ENCODE assay signal across 27 cellular contexts in genomic region chr11:2870955-2871720, GRCh38. TPM values are rescaled to one million over a fixed set of nuclear protein-coding genes. Genes with fewer than 3 reads are reported as not detected.
DNase-seq lines count a peak whose midpoint lies in the region; ATAC-seq, FAIRE-seq and TF ChIP-seq lines count a peak whose summit lies in the region.
"Had no signal": no experiment of that assay in that cellular context is flagged by ENCODE, and none has a peak within 500 bp of the region (broad histone marks: within the 10 kb centered on the region; RNA-seq: fewer than 3 reads in every experiment).

No MANE protein-coding gene starts in this region.

- H2BK5ac ChIP-seq in H1 (ENCODE audit: low read depth, low read length) = no peak overlapping the region

- no peak for TF ChIP-seq CTCF in H1 (IDR thresholded peaks at IDR 0.05; ENCODE audit: control extremely low read depth in 1 of 3, insufficient read depth in 1 of 3, low read depth in 1 of 3, low read length in 3 of 3)

- H3K36me3 ChIP-seq in NT2/D1 (ENCODE audit: insufficient read depth, insufficient read length, low read length) = no peaks in the 10 kb centered on the region
- peaks cover 0 to 4% (median 0%) of the 10 kb centered on the region in 4 experiments; a peak in 1 of 8 replicates for H3K36me3 ChIP-seq in H1 (ENCODE audit: control insufficient read depth in 2 of 4, insufficient read depth in 4 of 4, low read length in 3 of 4)
- no peaks in the 10 kb centered on the region for H3K36me3 ChIP-seq in GM23248 (ENCODE audit: low read depth)
- H3K36me3 ChIP-seq: pancreas, right atrium auricular region, suprapubic skin had no signal

- WGBS in H1 (ENCODE audit: extremely low coverage in 1 of 2, insufficient coverage in 1 of 2, insufficient read length in 1 of 2, insufficient replicate concordance in 2 of 2, low coverage in 1 of 2, low lambda C conversion rate in 2 of 2, missing lambda C conversion rate in 1 of 2), 2 experiments = 71% methylated on average over 23 of the region's 24 CpGs; no CpG with 5 or more reads in 1 of the 2 experiments
- WGBS in GM23248 (ENCODE audit: low coverage in 1 of 2, low lambda C conversion rate in 2 of 2, missing lambda C conversion rate in 2 of 2), 2 experiments = 43 to 52% methylated on average over 23 to 24 of the region's 24 CpGs

- H2AFZ ChIP-seq in H1 (ENCODE audit: low read length) (no peak overlapping the region), GM23248 (no peak overlapping the region)

- H3K23ac ChIP-seq in H1 (ENCODE audit: insufficient read length) = no peak overlapping the region

- H2AK5ac ChIP-seq in H1 (ENCODE audit: low read depth, low read length) = no peak overlapping the region

- H3K79me2 ChIP-seq in H1 (ENCODE audit: control insufficient read depth in 1 of 2, insufficient read depth in 2 of 2, low read length in 2 of 2) (no peaks in the 10 kb centered on the region), GM23248 (ENCODE audit: insufficient read depth) (no peaks in the 10 kb centered on the region)

- peak; percentile 5 for ATAC-seq in stimulated activated effector memory CD8-positive, alpha-beta T cell treated with anti-CD3 and anti-CD28 coated beads, Interleukin-12 subunit alpha, Interleukin-12 subunit beta, amount 100 ng/mL, for 72 hours
- no peak for ATAC-seq in stimulated activated naive CD8-positive, alpha-beta T cell treated with anti-CD3 and anti-CD28 coated beads, Interleukin-15, amount 100 ng/mL, for 72 hours
- no peak for ATAC-seq in HG02970 (IDR thresholded peaks at IDR 0.05; ENCODE audit: low FRiP score, unreplicated experiment)
- ATAC-seq: activated T-cell treated with anti-CD3 and anti-CD28 coated beads, Interleukin-2, amount 50 U/mL, for 4 hours; pancreas had no signal

- H3K4me3 ChIP-seq in NT2/D1 (ENCODE audit: insufficient read length, low read depth) (no peak overlapping the region), H1 (ENCODE audit: extremely low read depth in 1 of 4, insufficient read depth in 2 of 4, low read depth in 3 of 4, low read length in 4 of 4) (no peak overlapping the region), GM23248 (no peak overlapping the region)
- H3K4me3 ChIP-seq: pancreas, right atrium auricular region, suprapubic skin had no signal

- H3K27ac Mint-ChIP-seq in stimulated activated effector memory CD8-positive, alpha-beta T cell treated with anti-CD3 and anti-CD28 coated beads, Interleukin-12 subunit alpha, Interleukin-12 subunit beta, amount 100 ng/mL, for 72 hours = no peak overlapping the region
- no peak overlapping the region for H3K27ac Mint-ChIP-seq in stimulated activated naive CD8-positive, alpha-beta T cell treated with anti-CD3 and anti-CD28 coated beads, Interleukin-15, amount 100 ng/mL, for 72 hours
- H3K27ac Mint-ChIP-seq: activated B cell treated with CpG ODN at 0.5 μM for 24 hours; CD4-positive, alpha-beta memory T cell; mesothelial cell of epicardium; naive B cell; T-helper 2 cell treated with Interferon-gamma antibody and Interleukin-4, amounts not matched to agents 5 μg/mL and 100 μg/mL, for 36 hours had no signal

- H3K23me2 ChIP-seq in H1 (ENCODE audit: low read depth, low read length) = peaks cover 2% of the 10 kb centered on the region; the same call in 1 of the 2 replicates

- peak overlapping the region; percentile 90; the same call in 1 of the 2 replicates for H2BK12ac ChIP-seq in H1 (ENCODE audit: low read depth, low read length)

- peak overlapping the region; percentile 65; the same call in 1 of the 2 replicates for H2BK15ac ChIP-seq in H1 (ENCODE audit: low read length)

- H4K91ac ChIP-seq in H1 (replicated peaks; ENCODE audit: insufficient read length, low read length) = peak overlapping the region; percentile 75

- POLR2A ChIA-PET in H1 (lab: Charles Lee; ENCODE audit: partially characterized antibody) = interaction anchor here (1.3 to 1.9 kb wide), 2 partner anchors 10 kb away, joined by 4 to 5 read pairs; no protein-coding TSS in a partner anchor

- H4K20me1 ChIP-seq in H1 (replicated peaks in 1 of 2; ENCODE audit: control insufficient read depth in 1 of 2, insufficient read depth in 2 of 2, low read length in 2 of 2) (no peaks in the 10 kb centered on the region), GM23248 (ENCODE audit: insufficient read depth) (no peaks in the 10 kb centered on the region)

- no peak overlapping the region for H4K8ac ChIP-seq in H1 (ENCODE audit: extremely low read depth, insufficient read depth, low read length)

- peaks cover 7% of the 10 kb centered on the region for H3K36me3 Mint-ChIP-seq in stimulated activated effector memory CD8-positive, alpha-beta T cell treated with anti-CD3 and anti-CD28 coated beads, Interleukin-12 subunit alpha, Interleukin-12 subunit beta, amount 100 ng/mL, for 72 hours

- peaks cover 72% of the 10 kb centered on the region for H3K27me3 ChIP-seq in NT2/D1 (ENCODE audit: insufficient read depth, insufficient read length)
- peaks cover 41 to 78% (median 64%) of the 10 kb centered on the region in 4 experiments for H3K27me3 ChIP-seq in H1 (replicated peaks in 1 of 4; ENCODE audit: control insufficient read depth in 3 of 4, extremely low read depth in 1 of 4, insufficient read depth in 3 of 4, low read length in 3 of 4)
- peaks cover 33% of the 10 kb centered on the region for H3K27me3 ChIP-seq in GM23248 (replicated peaks; ENCODE audit: insufficient read depth)
- H3K27me3 ChIP-seq: pancreas had no signal

- H3K56ac ChIP-seq in H1 (replicated peaks; ENCODE audit: insufficient read length, low read depth, low read length) = no peak overlapping the region

- peak overlapping the region; percentile 13 for H4K5ac ChIP-seq in H1 (ENCODE audit: insufficient read length, low read depth, low read length)

- H3K9ac ChIP-seq in NT2/D1 (ENCODE audit: insufficient read length, low read depth) (peak overlapping the region; percentile 9), H1 (replicated peaks in 1 of 4; ENCODE audit: extremely low read depth in 1 of 4, low read depth in 3 of 4, low read length in 3 of 4) (no peak overlapping the region), GM23248 (no peak overlapping the region)

- H3K9me2 ChIP-seq in GM23248 (ENCODE audit: insufficient read depth) = no peaks in the 10 kb centered on the region

- TF ChIP-seq RAD21 in H1 (IDR thresholded peaks at IDR 0.05 in 1 of 2, conservative IDR thresholded peaks at IDR 0.05 in 1 of 2; ENCODE audit: low read depth in 2 of 2, low read length in 2 of 2) = no peak

- no peaks in the 10 kb centered on the region for H3F3A ChIP-seq in GM23248 (ENCODE audit: insufficient read depth)

- no peaks in the 10 kb centered on the region for H3K79me1 ChIP-seq in H1 (ENCODE audit: low read depth, low read length)

- peak overlapping the region; percentile 66; the same call in 1 of the 2 replicates for H2BK20ac ChIP-seq in H1 (ENCODE audit: low read length)

- no peak overlapping the region; the same call in 1 of the 2 replicates for H3K18ac ChIP-seq in H1 (ENCODE audit: extremely low read depth, low read length)

- H3K14ac ChIP-seq in H1 (ENCODE audit: insufficient read length) = no peak overlapping the region

- H3K4ac ChIP-seq in H1 (replicated peaks; ENCODE audit: insufficient read length, low read depth, low read length) = no peak overlapping the region

- no peak for FAIRE-seq in H1 (lab: Jason Lieb, UNC)
- FAIRE-seq: astrocyte, GM12892, pancreas had no signal

- in situ Hi-C loops in GM23248 (cut with MboI) = no loop called here

- peaks cover 56% of the 10 kb centered on the region for H3K27me3 Mint-ChIP-seq in stimulated activated naive CD8-positive, alpha-beta T cell treated with anti-CD3 and anti-CD28 coated beads, Interleukin-15, amount 100 ng/mL, for 72 hours

- H3K9me3 ChIP-seq in NT2/D1 (ENCODE audit: insufficient read depth, low read length) = peaks cover 9% of the 10 kb centered on the region; the same call in 1 of the 2 replicates
- peaks cover 10 to 11% of the 10 kb centered on the region in 2 experiments; a peak in 2 of 4 replicates for H3K9me3 ChIP-seq in H1 (ENCODE audit: insufficient read depth in 2 of 2, low read depth in 1 of 2, low read length in 1 of 2)
- H3K9me3 ChIP-seq in GM23248 (ENCODE audit: low read depth) = no peaks in the 10 kb centered on the region
- H3K9me3 ChIP-seq: pancreas, right atrium auricular region, suprapubic skin had no signal

- peak; percentile 12 for DNase-seq in NCI-H1092 treated with DMSO at 0.1 percent for 48 hours (lab: John Stamatoyannopoulos, UW)
- no peak for DNase-seq in NCI-H1092 (lab: John Stamatoyannopoulos, UW)
- DNase-seq in NT2/D1 (ENCODE audit: low read depth, low spot score) = no peak
- no peak for DNase-seq in H1 (ENCODE audit: low read depth in 1 of 2, low spot score in 2 of 2)
- no peak for DNase-seq in stimulated activated effector memory CD8-positive, alpha-beta T cell treated with anti-CD3 and anti-CD28 coated beads, Interleukin-12 subunit alpha, Interleukin-12 subunit beta, amount 100 ng/mL, for 72 hours (ENCODE audit: low spot score in 2 of 2)
- DNase-seq in GM23248 = no peak
- no peak for DNase-seq in stimulated activated naive CD8-positive, alpha-beta T cell treated with anti-CD3 and anti-CD28 coated beads, Interleukin-15, amount 100 ng/mL, for 72 hours
- DNase-seq: activated B cell treated with CpG ODN at 0.5 μM for 24 hours; activated CD4-positive, alpha-beta T cell treated with anti-CD3 and anti-CD28 coated beads, Interleukin-2, amount 50 U/mL, for 1 hour; activated gamma-delta T cell treated with Interleukin-2 at 50 U/mL for 16 hours; activated T-cell treated with anti-CD3 and anti-CD28 coated beads, Interleukin-2, amount 50 U/mL, for 4 hours; DMS 273 treated with DMSO at 0.1 percent for 48 hours; islet precursor cell; naive B cell; NCI-H1417 treated with DMSO at 0.1 percent for 48 hours; OCI-M1; stimulated activated CD4-positive, alpha-beta T cell treated with anti-CD3 and anti-CD28 coated beads, Interleukin-4, amount 100 ng/mL, for 1 hour had no signal

- peaks cover 13% of the 10 kb centered on the region for H3K4me1 Mint-ChIP-seq in stimulated activated effector memory CD8-positive, alpha-beta T cell treated with anti-CD3 and anti-CD28 coated beads, Interleukin-12 subunit alpha, Interleukin-12 subunit beta, amount 100 ng/mL, for 72 hours
- peaks cover 31% of the 10 kb centered on the region for H3K4me1 Mint-ChIP-seq in stimulated activated naive CD8-positive, alpha-beta T cell treated with anti-CD3 and anti-CD28 coated beads, Interleukin-15, amount 100 ng/mL, for 72 hours

- no peak overlapping the region for H3K4me2 ChIP-seq in H1 (ENCODE audit: insufficient read depth in 1 of 2, low read depth in 2 of 2, low read length in 2 of 2)
- H3K4me2 ChIP-seq in GM23248 (ENCODE audit: unreplicated experiment) = no peak overlapping the region

- H3K4me1 ChIP-seq in NT2/D1 (ENCODE audit: insufficient read depth, insufficient read length) (peaks cover 27% of the 10 kb centered on the region), H1 (replicated peaks in 1 of 4; ENCODE audit: control insufficient read depth in 3 of 4, insufficient read depth in 4 of 4, low read length in 3 of 4) (peaks cover 4 to 29% (median 16%) of the 10 kb centered on the region in 4 experiments; a peak in 6 of 7 replicates), GM23248 (ENCODE audit: insufficient read depth) (no peaks in the 10 kb centered on the region)
- H3K4me1 ChIP-seq: pancreas had no signal

- CTCF ChIA-PET in H1 (lab: Charles Lee; ENCODE audit: partially characterized antibody) = interaction anchor here (1.3 to 1.5 kb wide), 2 partner anchors 10 to 340 kb away, joined by 4 read pairs; no protein-coding TSS in a partner anchor

- TF ChIP-seq POLR2A in H1 (IDR thresholded peaks at IDR 0.05; ENCODE audit: control extremely low read depth in 1 of 2, low read depth in 2 of 2, low read length in 2 of 2) = no peak

- no peak for TF ChIP-seq EP300 in H1 (IDR thresholded peaks at IDR 0.05; ENCODE audit: borderline replicate concordance in 1 of 2, low read depth in 2 of 2, low read length in 2 of 2)

- no peak overlapping the region for H3K27ac ChIP-seq in H1 (ENCODE audit: low read depth, low read length)
- no peak overlapping the region for H3K27ac ChIP-seq in GM23248
- H3K27ac ChIP-seq: 22Rv1, pancreas, right atrium auricular region, suprapubic skin had no signal

- H3K4me3 Mint-ChIP-seq in stimulated activated effector memory CD8-positive, alpha-beta T cell treated with anti-CD3 and anti-CD28 coated beads, Interleukin-12 subunit alpha, Interleukin-12 subunit beta, amount 100 ng/mL, for 72 hours = no peak overlapping the region
- no peak overlapping the region for H3K4me3 Mint-ChIP-seq in stimulated activated naive CD8-positive, alpha-beta T cell treated with anti-CD3 and anti-CD28 coated beads, Interleukin-15, amount 100 ng/mL, for 72 hours
- H3K4me3 Mint-ChIP-seq: activated B cell treated with CpG ODN at 0.5 μM for 24 hours; activated T-cell treated with anti-CD3 and anti-CD28 coated beads, Interleukin-2, amount 50 U/mL, for 4 hours; CD4-positive, alpha-beta memory T cell; mesothelial cell of epicardium; T-helper 2 cell treated with Interferon-gamma antibody and Interleukin-4, amounts not matched to agents 5 μg/mL and 100 μg/mL, for 36 hours had no signal

- H2BK120ac ChIP-seq in H1 (replicated peaks; ENCODE audit: low read depth, low read length) = no peak overlapping the region

- H3K9me3 Mint-ChIP-seq in stimulated activated effector memory CD8-positive, alpha-beta T cell treated with anti-CD3 and anti-CD28 coated beads, Interleukin-12 subunit alpha, Interleukin-12 subunit beta, amount 100 ng/mL, for 72 hours = no peaks in the 10 kb centered on the region
- H3K9me3 Mint-ChIP-seq in stimulated activated naive CD8-positive, alpha-beta T cell treated with anti-CD3 and anti-CD28 coated beads, Interleukin-15, amount 100 ng/mL, for 72 hours = peaks cover 0 to 7% of the 10 kb centered on the region in 2 donors
- H3K9me3 Mint-ChIP-seq: activated B cell treated with CpG ODN at 0.5 μM for 24 hours; activated T-cell treated with anti-CD3 and anti-CD28 coated beads, Interleukin-2, amount 50 U/mL, for 4 hours; T-helper 2 cell treated with Interferon-gamma antibody and Interleukin-4, amounts not matched to agents 5 μg/mL and 100 μg/mL, for 36 hours had no signal

RNA-seq across cellular contexts. Expression of gene CDKN1C, which starts 14.4 kb away (rescaled TPM):
- 12.8 and 16.2 TPM in 2 replicates for total RNA-seq in H1 (2021; fragmentation: NEBNext Ultra II Directional; extraction: Animal tissue kit (Norgen Biotek cat#: 25700))
- polyA plus RNA-seq in H1 (2011; rRNA removed) = 14.1 and 21.8 TPM in 2 replicates
- 13.5 TPM for polyA plus RNA-seq in H1 (2011; cell fraction: cytosol; rRNA removed)
- polyA plus RNA-seq in H1 (2011; cell fraction: nucleus; rRNA removed) = 19.1 TPM
- 5.5 to 12.0 TPM (median 10.3 TPM) in 4 replicates for polyA plus RNA-seq in H1 (2012, experiment 1 of 2)
- polyA plus RNA-seq in H1 (2012, experiment 2 of 2) = 12.8 TPM
- polyA plus RNA-seq in H1 (2013, experiment 1 of 2) = 12.8 TPM
- 10.8 TPM for polyA plus RNA-seq in H1 (2013, experiment 2 of 2)
- polyA minus RNA-seq in H1 (2011; rRNA and poly(A)+ RNA removed) = 1.7 and 2.9 TPM in 2 replicates
- 16.9 TPM for polyA minus RNA-seq in H1 (2011; cell fraction: cytosol; rRNA and poly(A)+ RNA removed)
- 23.8 TPM for polyA minus RNA-seq in H1 (2011; cell fraction: nucleus; rRNA and poly(A)+ RNA removed)
- total RNA-seq in GM23248 (2014; rRNA removed; shearing (Covaris generic)) = 0.43 TPM in 1 of 2 replicates, not detected in the other
- polyA plus RNA-seq in GM23248 (2016; fragmentation: Nextera tagmentation; extraction: Ambion mirVana) = 0.38 and 1.2 TPM in 2 replicates

RNA-seq across cellular contexts. Expression of gene PHLDA2, which starts 58.1 kb away (rescaled TPM):
- total RNA-seq in H1 (2021; fragmentation: NEBNext Ultra II Directional; extraction: Animal tissue kit (Norgen Biotek cat#: 25700)) = 5.2 and 5.4 TPM in 2 replicates
- polyA plus RNA-seq in H1 (2011; rRNA removed) = 7.6 and 11.6 TPM in 2 replicates
- 5.3 TPM for polyA plus RNA-seq in H1 (2011; cell fraction: cytosol; rRNA removed)
- 8.3 TPM for polyA plus RNA-seq in H1 (2011; cell fraction: nucleus; rRNA removed)
- 3.0 to 7.5 TPM (median 5.8 TPM) in 4 replicates for polyA plus RNA-seq in H1 (2012, experiment 1 of 2)
- 6.4 TPM for polyA plus RNA-seq in H1 (2012, experiment 2 of 2)
- polyA plus RNA-seq in H1 (2013, experiment 1 of 2) = 15.6 TPM
- polyA plus RNA-seq in H1 (2013, experiment 2 of 2) = 14.7 TPM
- polyA minus RNA-seq in H1 (2011; rRNA and poly(A)+ RNA removed) = 0.24 TPM in 1 of 2 replicates, not detected in the other
- 3.5 TPM for polyA minus RNA-seq in H1 (2011; cell fraction: cytosol; rRNA and poly(A)+ RNA removed)
- 13.2 TPM for polyA minus RNA-seq in H1 (2011; cell fraction: nucleus; rRNA and poly(A)+ RNA removed)
- total RNA-seq in GM23248 (2014; rRNA removed; shearing (Covaris generic)) = 11.7 and 16.8 TPM in 2 replicates
- 64.4 and 66.0 TPM in 2 replicates for polyA plus RNA-seq in GM23248 (2016; fragmentation: Nextera tagmentation; extraction: Ambion mirVana)
